Comparison of ENCODE assay signal across 22 cellular contexts in the genomic region with DNA sequence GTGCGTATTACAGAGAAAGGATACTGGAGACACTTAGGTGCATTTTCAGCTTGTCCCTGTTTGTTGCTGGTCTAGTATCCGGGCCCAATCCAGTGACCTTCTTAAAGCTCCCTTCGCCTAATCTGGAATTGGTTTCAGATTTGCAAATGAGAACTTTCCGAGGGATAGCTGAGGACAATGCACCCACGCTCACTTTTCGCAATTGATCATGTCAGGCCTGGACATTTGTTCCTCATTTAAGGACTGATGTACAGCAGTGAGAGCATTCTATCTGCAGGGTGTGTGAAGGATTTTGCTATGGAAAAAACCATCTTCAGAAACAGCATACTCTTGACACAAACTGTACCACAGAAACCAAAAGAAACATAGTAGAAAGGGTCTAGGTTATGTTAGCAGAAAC.
"Had no signal": no experiment of that assay in that cellular context is flagged by ENCODE, and none has a peak within 500 bp of the region (broad histone marks: within the 10 kb centered on the region; RNA-seq: fewer than 3 reads in every experiment).

No MANE protein-coding gene starts in this region.

- H3K27ac Mint-ChIP-seq: activated naive CD4-positive, alpha-beta T cell treated with anti-CD3 and anti-CD28 coated beads, Interleukin-2, amount 10 ng/mL, durations not matched to agents 7 days and 5 days; activated T-cell treated with anti-CD3 and anti-CD28 coated beads, Interleukin-2, amount 50 U/mL, for 72 hours; natural killer cell had no signal

- H3K9me3 ChIP-seq: neutrophil, ovary, thoracic aorta had no signal

- H3K27ac ChIP-seq: cardiac muscle cell, neutrophil, ovary, thoracic aorta had no signal

- H3K4me3 Mint-ChIP-seq: activated naive CD4-positive, alpha-beta T cell treated with anti-CD3 and anti-CD28 coated beads, Interleukin-2, amount 10 ng/mL, durations not matched to agents 7 days and 5 days; activated T-cell treated with anti-CD3 and anti-CD28 coated beads, Interleukin-2, amount 50 U/mL, for 72 hours; natural killer cell had no signal

- H3K36me3 Mint-ChIP-seq: activated naive CD4-positive, alpha-beta T cell treated with anti-CD3 and anti-CD28 coated beads, Interleukin-2, amount 10 ng/mL, durations not matched to agents 7 days and 5 days; natural killer cell had no signal

- H3K27me3 ChIP-seq: cardiac muscle cell, neutrophil, ovary had no signal

- DNase-seq: activated CD4-positive, alpha-beta T cell treated with anti-CD3 and anti-CD28 coated beads, Interleukin-2, amount 50 U/mL, for 48 hours; activated effector memory CD4-positive, alpha-beta T cell treated with anti-CD3 and anti-CD28 coated beads, Interleukin-2, amount 50 U/mL, for 16 hours; activated naive CD4-positive, alpha-beta T cell treated with anti-CD3 and anti-CD28 coated beads, Interleukin-2, amount 10 ng/mL, durations not matched to agents 7 days and 5 days; activated T-cell treated with anti-CD3 and anti-CD28 coated beads, Interleukin-2, amount 50 U/mL, for 72 hours; amygdala; cortex of kidney; erythroblast; foreskin melanocyte; hippocampal formation; kidney glomerular epithelial cell; left ventricle myocardium superior; midbrain; natural killer cell; ovary; small intestine; stimulated activated CD4-positive, alpha-beta T cell treated with anti-CD3 and anti-CD28 coated beads, Interleukin-2, amount 100 ng/mL, for 48 hours; stimulated activated naive CD4-positive, alpha-beta T cell; T-helper 1 cell had no signal

- H3K36me3 ChIP-seq: cardiac muscle cell, neutrophil, ovary, thoracic aorta had no signal

- H3K4me1 Mint-ChIP-seq: activated naive CD4-positive, alpha-beta T cell treated with anti-CD3 and anti-CD28 coated beads, Interleukin-2, amount 10 ng/mL, durations not matched to agents 7 days and 5 days; natural killer cell had no signal

- H3K4me3 ChIP-seq: cardiac muscle cell, ovary, thoracic aorta had no signal

- FAIRE-seq: endometrium, small intestine had no signal

- H3K27me3 Mint-ChIP-seq: activated naive CD4-positive, alpha-beta T cell treated with anti-CD3 and anti-CD28 coated beads, Interleukin-2, amount 10 ng/mL, durations not matched to agents 7 days and 5 days had no signal
